Comparison of ENCODE assay signal across 22 cellular contexts in the genomic region with DNA sequence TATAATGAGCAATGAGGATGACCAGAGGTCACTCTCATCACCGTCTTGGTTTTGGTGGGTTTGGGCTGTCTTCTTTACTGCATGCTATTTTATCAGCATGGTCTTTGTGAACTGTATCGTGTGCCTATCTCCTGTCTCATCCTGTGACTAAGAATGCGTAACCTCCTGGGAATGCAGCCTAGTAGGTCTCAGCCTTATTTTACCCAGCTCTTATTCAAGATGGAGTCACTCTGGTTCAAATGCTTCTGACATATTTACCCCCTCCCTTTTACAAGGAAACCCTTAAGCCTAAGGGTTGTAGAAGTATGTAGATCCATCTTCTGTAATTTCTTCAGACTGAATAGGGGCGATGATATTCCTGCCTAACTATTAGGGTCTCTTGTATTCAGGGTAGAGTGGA.
"Had no signal": no experiment of that assay in that cellular context is flagged by ENCODE, and none has a peak within 500 bp of the region (broad histone marks: within the 10 kb centered on the region; RNA-seq: fewer than 3 reads in every experiment).

No MANE protein-coding gene starts in this region.

- H3K27me3 Mint-ChIP-seq: activated naive CD4-positive, alpha-beta T cell treated with anti-CD3 and anti-CD28 coated beads, Interleukin-2, amount 10 ng/mL, durations not matched to agents 7 days and 5 days; activated naive CD8-positive, alpha-beta T cell treated with anti-CD3 and anti-CD28 coated beads, Interleukin-2, amount 50 U/mL, for 24 hours had no signal

- H3K27me3 ChIP-seq: brain microvascular endothelial cell, sigmoid colon had no signal

- H3K36me3 ChIP-seq: brain microvascular endothelial cell, sigmoid colon had no signal

- H3K4me3 ChIP-seq: sigmoid colon had no signal

- H3K4me3 Mint-ChIP-seq: activated naive CD4-positive, alpha-beta T cell treated with anti-CD3 and anti-CD28 coated beads, Interleukin-2, amount 10 ng/mL, durations not matched to agents 7 days and 5 days; activated naive CD8-positive, alpha-beta T cell treated with anti-CD3 and anti-CD28 coated beads, Interleukin-2, amount 50 U/mL, for 24 hours; nephron progenitor cell had no signal

- H3K27ac ChIP-seq: brain microvascular endothelial cell, sigmoid colon had no signal

- ATAC-seq: activated CD4-positive, CD25-positive, alpha-beta regulatory T cell treated with anti-CD3 and anti-CD28 coated beads, Interleukin-2, amount 50 U/mL, for 24 hours; activated naive CD8-positive, alpha-beta T cell treated with anti-CD3 and anti-CD28 coated beads, Interleukin-2, amount 50 U/mL, for 24 hours; left lobe of liver had no signal

- FAIRE-seq: islet of Langerhans had no signal

- H3K4me1 Mint-ChIP-seq: activated naive CD4-positive, alpha-beta T cell treated with anti-CD3 and anti-CD28 coated beads, Interleukin-2, amount 10 ng/mL, durations not matched to agents 7 days and 5 days; activated naive CD8-positive, alpha-beta T cell treated with anti-CD3 and anti-CD28 coated beads, Interleukin-2, amount 50 U/mL, for 24 hours had no signal

- H3K4me1 ChIP-seq: sigmoid colon had no signal

- H3K9me3 ChIP-seq: sigmoid colon had no signal

- H3K27ac Mint-ChIP-seq: activated naive CD4-positive, alpha-beta T cell treated with anti-CD3 and anti-CD28 coated beads, Interleukin-2, amount 10 ng/mL, durations not matched to agents 7 days and 5 days; activated naive CD8-positive, alpha-beta T cell treated with anti-CD3 and anti-CD28 coated beads, Interleukin-2, amount 50 U/mL, for 24 hours had no signal

- DNase-seq: activated CD4-positive, alpha-beta T cell treated with anti-CD3 and anti-CD28 coated beads, Interleukin-2, amount 50 U/mL, for 1 hour; activated CD8-positive, alpha-beta memory T cell treated with anti-CD3 and anti-CD28 coated beads, Interleukin-2, amount 50 U/mL, for 48 hours; activated effector memory CD4-positive, alpha-beta T cell treated with Interleukin-2 at 50 U/mL for 16 hours; activated naive CD4-positive, alpha-beta T cell treated with anti-CD3 and anti-CD28 coated beads, Interleukin-2, amount 10 ng/mL, durations not matched to agents 7 days and 5 days; activated naive CD8-positive, alpha-beta T cell treated with anti-CD3 and anti-CD28 coated beads, Interleukin-2, amount 50 U/mL, for 24 hours; activated T-cell treated with anti-CD3 and anti-CD28 coated beads, Interleukin-2, amount 50 U/mL, for 48 hours; anterior cingulate cortex; brain microvascular endothelial cell; cerebellar nuclear complex; cortex of kidney; glutamatergic neuron; hippocampal formation; midbrain; nephron progenitor cell; occipital lobe; posterior cingulate gyrus; sigmoid colon; stimulated activated CD8-positive, alpha-beta memory T cell treated with anti-CD3 and anti-CD28 coated beads, Interleukin-4, amount 100 ng/mL, for 48 hours; stimulated activated naive CD4-positive, alpha-beta T cell had no signal
